1 cellular context compared by ENCODE assay signal in genomic region chr7:100101016-100101862, GRCh38.
TF ChIP-seq lines count a peak whose summit lies in the region.

Gene AP4M1 (plus strand): TSS chr7:100101643. CDS start chr7:100101715, 72 bp downstream.
Gene MCM7 (minus strand): TSS chr7:100101397. CDS start chr7:100101294, 103 bp downstream.

TF ChIP-seq in WTC11, 78 proteins besides CTCF, POLR2A, EP300 and RAD21 (continued from another document and continues in another):
- TF ChIP-seq, protein P1, sequence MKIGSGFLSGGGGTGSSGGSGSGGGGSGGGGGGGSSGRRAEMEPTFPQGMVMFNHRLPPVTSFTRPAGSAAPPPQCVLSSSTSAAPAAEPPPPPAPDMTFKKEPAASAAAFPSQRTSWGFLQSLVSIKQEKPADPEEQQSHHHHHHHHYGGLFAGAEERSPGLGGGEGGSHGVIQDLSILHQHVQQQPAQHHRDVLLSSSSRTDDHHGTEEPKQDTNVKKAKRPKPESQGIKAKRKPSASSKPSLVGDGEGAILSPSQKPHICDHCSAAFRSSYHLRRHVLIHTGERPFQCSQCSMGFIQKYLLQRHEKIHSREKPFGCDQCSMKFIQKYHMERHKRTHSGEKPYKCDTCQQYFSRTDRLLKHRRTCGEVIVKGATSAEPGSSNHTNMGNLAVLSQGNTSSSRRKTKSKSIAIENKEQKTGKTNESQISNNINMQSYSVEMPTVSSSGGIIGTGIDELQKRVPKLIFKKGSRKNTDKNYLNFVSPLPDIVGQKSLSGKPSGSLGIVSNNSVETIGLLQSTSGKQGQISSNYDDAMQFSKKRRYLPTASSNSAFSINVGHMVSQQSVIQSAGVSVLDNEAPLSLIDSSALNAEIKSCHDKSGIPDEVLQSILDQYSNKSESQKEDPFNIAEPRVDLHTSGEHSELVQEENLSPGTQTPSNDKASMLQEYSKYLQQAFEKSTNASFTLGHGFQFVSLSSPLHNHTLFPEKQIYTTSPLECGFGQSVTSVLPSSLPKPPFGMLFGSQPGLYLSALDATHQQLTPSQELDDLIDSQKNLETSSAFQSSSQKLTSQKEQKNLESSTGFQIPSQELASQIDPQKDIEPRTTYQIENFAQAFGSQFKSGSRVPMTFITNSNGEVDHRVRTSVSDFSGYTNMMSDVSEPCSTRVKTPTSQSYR (CRISPR knock-in tag; IDR thresholded peaks at IDR 0.05), result no peak
- TF ChIP-seq IRF2 (CRISPR knock-in tag; IDR thresholded peaks at IDR 0.05; ENCODE audit: borderline replicate concordance, low read depth) (peak; percentile 28; the same call in 1 of the 2 replicates), E2F4 (CRISPR knock-in tag; IDR thresholded peaks at IDR 0.05; ENCODE audit: borderline replicate concordance, low read depth) (peak; percentile 95), ZNF671 (CRISPR knock-in tag; IDR thresholded peaks at IDR 0.05) (peak; percentile 53; the same call in 1 of the 2 replicates), NR3C1 (CRISPR knock-in tag; conservative IDR thresholded peaks at IDR 0.05; ENCODE audit: low read depth) (no peak), MYBL2 (CRISPR knock-in tag; IDR thresholded peaks at IDR 0.05) (peak; percentile 82; the same call in 1 of the 2 replicates), NR1H2 (CRISPR knock-in tag; IDR thresholded peaks at IDR 0.05) (no peak), GABPB1 (CRISPR knock-in tag; IDR thresholded peaks at IDR 0.05) (peak; percentile 45; the same call in 1 of the 2 replicates), CREM (CRISPR knock-in tag; IDR thresholded peaks at IDR 0.05) (0 out of 2 replicates have a peak, but pooled peaks have one; percentile 51), RORB (CRISPR knock-in tag; IDR thresholded peaks at IDR 0.05) (no peak), ATF1 (CRISPR knock-in tag; IDR thresholded peaks at IDR 0.05) (0 out of 2 replicates have a peak, but pooled peaks have one; percentile 85), FOXP4 (CRISPR knock-in tag; IDR thresholded peaks at IDR 0.05) (peak; percentile 77), SMAD4 (CRISPR knock-in tag; IDR thresholded peaks at IDR 0.05) (no peak), IRF1 (CRISPR knock-in tag; IDR thresholded peaks at IDR 0.05) (peak; percentile 40; the same call in 1 of the 2 replicates), FOXP1 (CRISPR knock-in tag; IDR thresholded peaks at IDR 0.05; ENCODE audit: borderline replicate concordance) (peak; percentile 77), SP1 (CRISPR knock-in tag; conservative IDR thresholded peaks at IDR 0.05) (peak; percentile 43), TP53 (CRISPR knock-in tag; IDR thresholded peaks at IDR 0.05) (no peak), AR (CRISPR knock-in tag; IDR thresholded peaks at IDR 0.05) (peak; percentile 79; the same call in 1 of the 2 replicates), ATF2 (CRISPR knock-in tag; IDR thresholded peaks at IDR 0.05; ENCODE audit: borderline replicate concordance, low read depth) (0 out of 2 replicates have a peak, but pooled peaks have one; percentile 3), FOXJ3 (CRISPR knock-in tag; IDR thresholded peaks at IDR 0.05; ENCODE audit: borderline replicate concordance) (no peak)
- TF ChIP-seq, protein P2, sequence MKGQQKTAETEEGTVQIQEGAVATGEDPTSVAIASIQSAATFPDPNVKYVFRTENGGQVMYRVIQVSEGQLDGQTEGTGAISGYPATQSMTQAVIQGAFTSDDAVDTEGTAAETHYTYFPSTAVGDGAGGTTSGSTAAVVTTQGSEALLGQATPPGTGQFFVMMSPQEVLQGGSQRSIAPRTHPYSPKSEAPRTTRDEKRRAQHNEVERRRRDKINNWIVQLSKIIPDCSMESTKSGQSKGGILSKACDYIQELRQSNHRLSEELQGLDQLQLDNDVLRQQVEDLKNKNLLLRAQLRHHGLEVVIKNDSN (CRISPR knock-in tag; IDR thresholded peaks at IDR 0.05), result peak; percentile 99
- TF ChIP-seq, protein P3, sequence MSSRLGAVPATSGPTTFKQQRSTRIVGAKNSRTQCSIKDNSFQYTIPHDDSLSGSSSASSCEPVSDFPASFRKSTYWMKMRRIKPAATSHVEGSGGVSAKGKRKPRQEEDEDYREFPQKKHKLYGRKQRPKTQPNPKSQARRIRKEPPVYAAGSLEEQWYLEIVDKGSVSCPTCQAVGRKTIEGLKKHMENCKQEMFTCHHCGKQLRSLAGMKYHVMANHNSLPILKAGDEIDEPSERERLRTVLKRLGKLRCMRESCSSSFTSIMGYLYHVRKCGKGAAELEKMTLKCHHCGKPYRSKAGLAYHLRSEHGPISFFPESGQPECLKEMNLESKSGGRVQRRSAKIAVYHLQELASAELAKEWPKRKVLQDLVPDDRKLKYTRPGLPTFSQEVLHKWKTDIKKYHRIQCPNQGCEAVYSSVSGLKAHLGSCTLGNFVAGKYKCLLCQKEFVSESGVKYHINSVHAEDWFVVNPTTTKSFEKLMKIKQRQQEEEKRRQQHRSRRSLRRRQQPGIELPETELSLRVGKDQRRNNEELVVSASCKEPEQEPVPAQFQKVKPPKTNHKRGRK (CRISPR knock-in tag; IDR thresholded peaks at IDR 0.05; ENCODE audit: borderline replicate concordance), result no peak
- TF ChIP-seq, protein P4, sequence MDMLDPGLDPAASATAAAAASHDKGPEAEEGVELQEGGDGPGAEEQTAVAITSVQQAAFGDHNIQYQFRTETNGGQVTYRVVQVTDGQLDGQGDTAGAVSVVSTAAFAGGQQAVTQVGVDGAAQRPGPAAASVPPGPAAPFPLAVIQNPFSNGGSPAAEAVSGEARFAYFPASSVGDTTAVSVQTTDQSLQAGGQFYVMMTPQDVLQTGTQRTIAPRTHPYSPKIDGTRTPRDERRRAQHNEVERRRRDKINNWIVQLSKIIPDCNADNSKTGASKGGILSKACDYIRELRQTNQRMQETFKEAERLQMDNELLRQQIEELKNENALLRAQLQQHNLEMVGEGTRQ (CRISPR knock-in tag; IDR thresholded peaks at IDR 0.05), result peak; percentile 99
- TF ChIP-seq, protein P5, sequence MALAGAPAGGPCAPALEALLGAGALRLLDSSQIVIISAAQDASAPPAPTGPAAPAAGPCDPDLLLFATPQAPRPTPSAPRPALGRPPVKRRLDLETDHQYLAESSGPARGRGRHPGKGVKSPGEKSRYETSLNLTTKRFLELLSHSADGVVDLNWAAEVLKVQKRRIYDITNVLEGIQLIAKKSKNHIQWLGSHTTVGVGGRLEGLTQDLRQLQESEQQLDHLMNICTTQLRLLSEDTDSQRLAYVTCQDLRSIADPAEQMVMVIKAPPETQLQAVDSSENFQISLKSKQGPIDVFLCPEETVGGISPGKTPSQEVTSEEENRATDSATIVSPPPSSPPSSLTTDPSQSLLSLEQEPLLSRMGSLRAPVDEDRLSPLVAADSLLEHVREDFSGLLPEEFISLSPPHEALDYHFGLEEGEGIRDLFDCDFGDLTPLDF (CRISPR knock-in tag; IDR thresholded peaks at IDR 0.05), result no peak
- TF ChIP-seq, protein P6, sequence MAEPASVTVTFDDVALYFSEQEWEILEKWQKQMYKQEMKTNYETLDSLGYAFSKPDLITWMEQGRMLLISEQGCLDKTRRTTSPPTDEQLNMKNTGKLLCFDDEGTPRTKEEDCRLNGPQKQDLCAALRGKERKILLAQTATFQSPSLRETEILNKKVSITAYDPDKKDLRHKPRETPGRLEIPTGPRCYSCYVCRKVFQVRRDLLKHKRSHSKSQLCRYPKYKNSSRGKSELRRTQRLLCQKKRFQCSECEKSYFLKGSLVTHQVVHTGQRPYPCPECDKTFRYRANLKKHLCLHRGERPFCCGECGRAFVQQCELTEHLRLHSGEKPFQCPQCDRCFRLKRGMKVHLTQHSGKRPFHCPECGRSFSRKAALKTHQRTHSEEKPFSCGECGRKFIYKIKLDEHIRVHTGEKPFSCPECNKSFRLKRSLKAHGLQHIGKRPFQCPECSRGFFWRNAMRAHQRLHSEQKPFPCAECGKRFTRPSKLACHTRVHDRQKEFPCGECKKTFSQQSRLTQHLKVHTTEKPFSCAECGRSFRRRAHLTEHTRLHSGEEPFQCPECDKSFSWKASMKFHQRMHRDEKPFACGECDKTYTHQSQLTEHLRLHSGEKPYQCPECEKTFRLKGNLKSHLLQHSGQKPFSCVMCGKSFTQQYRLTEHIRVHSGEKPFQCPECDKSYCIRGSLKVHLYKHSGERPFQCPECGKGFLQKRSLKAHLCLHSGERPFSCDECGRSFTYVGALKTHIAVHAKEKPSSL (CRISPR knock-in tag; conservative IDR thresholded peaks at IDR 0.05), result no peak
- TF ChIP-seq, protein P7, sequence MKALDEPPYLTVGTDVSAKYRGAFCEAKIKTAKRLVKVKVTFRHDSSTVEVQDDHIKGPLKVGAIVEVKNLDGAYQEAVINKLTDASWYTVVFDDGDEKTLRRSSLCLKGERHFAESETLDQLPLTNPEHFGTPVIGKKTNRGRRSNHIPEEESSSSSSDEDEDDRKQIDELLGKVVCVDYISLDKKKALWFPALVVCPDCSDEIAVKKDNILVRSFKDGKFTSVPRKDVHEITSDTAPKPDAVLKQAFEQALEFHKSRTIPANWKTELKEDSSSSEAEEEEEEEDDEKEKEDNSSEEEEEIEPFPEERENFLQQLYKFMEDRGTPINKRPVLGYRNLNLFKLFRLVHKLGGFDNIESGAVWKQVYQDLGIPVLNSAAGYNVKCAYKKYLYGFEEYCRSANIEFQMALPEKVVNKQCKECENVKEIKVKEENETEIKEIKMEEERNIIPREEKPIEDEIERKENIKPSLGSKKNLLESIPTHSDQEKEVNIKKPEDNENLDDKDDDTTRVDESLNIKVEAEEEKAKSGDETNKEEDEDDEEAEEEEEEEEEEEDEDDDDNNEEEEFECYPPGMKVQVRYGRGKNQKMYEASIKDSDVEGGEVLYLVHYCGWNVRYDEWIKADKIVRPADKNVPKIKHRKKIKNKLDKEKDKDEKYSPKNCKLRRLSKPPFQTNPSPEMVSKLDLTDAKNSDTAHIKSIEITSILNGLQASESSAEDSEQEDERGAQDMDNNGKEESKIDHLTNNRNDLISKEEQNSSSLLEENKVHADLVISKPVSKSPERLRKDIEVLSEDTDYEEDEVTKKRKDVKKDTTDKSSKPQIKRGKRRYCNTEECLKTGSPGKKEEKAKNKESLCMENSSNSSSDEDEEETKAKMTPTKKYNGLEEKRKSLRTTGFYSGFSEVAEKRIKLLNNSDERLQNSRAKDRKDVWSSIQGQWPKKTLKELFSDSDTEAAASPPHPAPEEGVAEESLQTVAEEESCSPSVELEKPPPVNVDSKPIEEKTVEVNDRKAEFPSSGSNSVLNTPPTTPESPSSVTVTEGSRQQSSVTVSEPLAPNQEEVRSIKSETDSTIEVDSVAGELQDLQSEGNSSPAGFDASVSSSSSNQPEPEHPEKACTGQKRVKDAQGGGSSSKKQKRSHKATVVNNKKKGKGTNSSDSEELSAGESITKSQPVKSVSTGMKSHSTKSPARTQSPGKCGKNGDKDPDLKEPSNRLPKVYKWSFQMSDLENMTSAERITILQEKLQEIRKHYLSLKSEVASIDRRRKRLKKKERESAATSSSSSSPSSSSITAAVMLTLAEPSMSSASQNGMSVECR (CRISPR knock-in tag; IDR thresholded peaks at IDR 0.05; ENCODE audit: borderline replicate concordance), result peak; percentile 93
- TF ChIP-seq, protein P8, sequence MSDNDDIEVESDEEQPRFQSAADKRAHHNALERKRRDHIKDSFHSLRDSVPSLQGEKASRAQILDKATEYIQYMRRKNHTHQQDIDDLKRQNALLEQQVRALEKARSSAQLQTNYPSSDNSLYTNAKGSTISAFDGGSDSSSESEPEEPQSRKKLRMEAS (CRISPR knock-in tag; IDR thresholded peaks at IDR 0.05), result peak; percentile 91
